18 cellular contexts compared by ENCODE assay signal in the genomic region with DNA sequence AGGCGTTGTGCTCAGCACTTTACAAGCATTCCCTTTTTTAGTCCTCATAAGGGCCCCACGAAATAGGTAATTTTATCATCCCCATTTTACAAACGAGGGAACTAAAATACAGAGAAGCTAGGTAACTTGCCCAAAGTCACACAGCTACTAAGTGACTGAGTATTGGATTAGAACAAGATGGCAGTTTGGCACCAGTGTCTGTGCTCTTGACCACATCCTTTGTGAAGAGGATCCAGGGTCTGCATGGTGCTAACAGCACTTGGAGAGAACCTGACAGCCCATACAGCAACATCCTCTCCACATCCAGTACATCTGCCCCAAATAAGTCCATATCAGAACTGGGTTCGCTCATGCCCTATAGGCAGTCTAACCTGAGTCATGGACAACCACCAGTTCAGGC. TPM values are rescaled to one million over a fixed set of nuclear protein-coding genes. Genes with fewer than 3 reads are reported as not detected.
A peak's percentile ranks its signal among the peaks of the same experiment; 100 is the strongest.
DNase-seq lines count a peak whose midpoint lies in the region; ATAC-seq and TF ChIP-seq lines count a peak whose summit lies in the region.
"Had no signal": no experiment of that assay in that cellular context is flagged by ENCODE, and none has a peak within 500 bp of the region (broad histone marks: within the 10 kb centered on the region; RNA-seq: fewer than 3 reads in every experiment).

No MANE protein-coding gene starts in this region.

- no peaks in the 10 kb centered on the region for H3K27me3 Mint-ChIP-seq in natural killer cell treated with Interleukin-12 subunit alpha and Interleukin-12 subunit beta and Interleukin-15 and Interleukin-18, amount 100 ng/mL, for 72 hours
- H3K27me3 Mint-ChIP-seq in natural killer cell (ENCODE audit: low read depth in 2 of 2), result no peaks in the 10 kb centered on the region
- H3K27me3 Mint-ChIP-seq in central memory CD8-positive, alpha-beta T cell, result no peaks in the 10 kb centered on the region
- H3K27me3 Mint-ChIP-seq: activated B cell treated with CpG ODN at 0.5 μM for 24 hours had no signal

- no peaks in the 10 kb centered on the region for H3K36me3 Mint-ChIP-seq in natural killer cell treated with Interleukin-12 subunit alpha and Interleukin-12 subunit beta and Interleukin-15 and Interleukin-18, amount 100 ng/mL, for 72 hours
- no peaks in the 10 kb centered on the region for H3K36me3 Mint-ChIP-seq in natural killer cell
- peaks cover 3% of the 10 kb centered on the region for H3K36me3 Mint-ChIP-seq in central memory CD8-positive, alpha-beta T cell (ENCODE audit: insufficient read depth)

- H3K9ac ChIP-seq in Loucy (ENCODE audit: low read depth, low read length, poor library complexity, severe bottlenecking) (peak overlapping the region; percentile 15), smooth muscle cell (ENCODE audit: low read depth) (no peak overlapping the region)

- H3K9me2 ChIP-seq in Loucy (replicated peaks; ENCODE audit: low read depth, low read length), result no peaks in the 10 kb centered on the region

- peak overlapping the region; percentile 25 for H3K4me2 ChIP-seq in Loucy (ENCODE audit: low read depth, low read length, poor library complexity, severe bottlenecking)
- H3K4me2 ChIP-seq in smooth muscle cell, result no peak overlapping the region

- H2AFZ ChIP-seq in Loucy (ENCODE audit: low read length), result peak overlapping the region; percentile 65
- no peak overlapping the region for H2AFZ ChIP-seq in smooth muscle cell (ENCODE audit: low read depth)

- DNase-seq in natural killer cell treated with Interleukin-12 subunit alpha and Interleukin-12 subunit beta and Interleukin-15 and Interleukin-18, amount 100 ng/mL, for 72 hours (ENCODE audit: low spot score), result no peak
- no peak for DNase-seq in natural killer cell
- no peak for DNase-seq in central memory CD8-positive, alpha-beta T cell (ENCODE audit: low spot score in 2 of 2)
- DNase-seq in RPMI8226, result no peak
- DNase-seq in smooth muscle cell (lab: John Stamatoyannopoulos, UW; ENCODE audit: unreplicated experiment), result no peak
- no peak for DNase-seq in NCI-H1417 treated with DMSO at 0.1 percent for 48 hours (lab: John Stamatoyannopoulos, UW)

- H3K9me3 Mint-ChIP-seq in natural killer cell treated with Interleukin-12 subunit alpha and Interleukin-12 subunit beta and Interleukin-15 and Interleukin-18, amount 100 ng/mL, for 72 hours, result no peaks in the 10 kb centered on the region
- no peaks in the 10 kb centered on the region for H3K9me3 Mint-ChIP-seq in natural killer cell
- no peaks in the 10 kb centered on the region for H3K9me3 Mint-ChIP-seq in central memory CD8-positive, alpha-beta T cell
- H3K9me3 Mint-ChIP-seq: activated B cell treated with CpG ODN at 0.5 μM for 24 hours; activated T-helper 2 cell treated with anti-CD3 and anti-CD28 coated beads, Interferon-gamma antibody, Interleukin-2, Interleukin-4, amounts not matched to agents 10 μg/mL and 5 μg/mL and 100 μg/mL, durations not matched to agents 14 hours and 24 hours and 36 hours had no signal

- H4K20me1 ChIP-seq in Loucy (ENCODE audit: insufficient read depth, low read length, poor library complexity, severe bottlenecking), result no peaks in the 10 kb centered on the region
- no peaks in the 10 kb centered on the region for H4K20me1 ChIP-seq in smooth muscle cell (ENCODE audit: low read depth)

- peaks cover 9 to 10% of the 10 kb centered on the region in 2 donors for H3K4me1 Mint-ChIP-seq in natural killer cell treated with Interleukin-12 subunit alpha and Interleukin-12 subunit beta and Interleukin-15 and Interleukin-18, amount 100 ng/mL, for 72 hours (ENCODE audit: low read depth in 2 of 2)
- peaks cover 0 to 10% of the 10 kb centered on the region in 2 donors for H3K4me1 Mint-ChIP-seq in natural killer cell
- H3K4me1 Mint-ChIP-seq in central memory CD8-positive, alpha-beta T cell, result peaks cover 7% of the 10 kb centered on the region

- H3K27me3 ChIP-seq in Loucy (ENCODE audit: insufficient read depth, low read length, poor library complexity, severe bottlenecking), result no peaks in the 10 kb centered on the region
- H3K27me3 ChIP-seq in smooth muscle cell (ENCODE audit: low read depth), result peaks cover 3% of the 10 kb centered on the region
- H3K27me3 ChIP-seq: BE2C, heart left ventricle, MG63, stomach, thyroid gland, uterus had no signal

- 67% methylated on average over 4 of the region's 4 CpGs for WGBS in smooth muscle cell (ENCODE audit: low lambda C conversion rate)

- no peaks in the 10 kb centered on the region for H3K9me3 ChIP-seq in Loucy (ENCODE audit: insufficient read depth, low read depth, low read length)
- H3K9me3 ChIP-seq in smooth muscle cell (replicated peaks; ENCODE audit: low read depth), result no peaks in the 10 kb centered on the region
- H3K9me3 ChIP-seq: BE2C, heart left ventricle, left ventricle myocardium inferior, MG63, stomach, thyroid gland, uterus had no signal

- H3K79me2 ChIP-seq in Loucy (ENCODE audit: insufficient read depth, low read length) (no peaks in the 10 kb centered on the region), smooth muscle cell (ENCODE audit: low read depth) (no peaks in the 10 kb centered on the region)

- H3K36me3 ChIP-seq in Loucy (ENCODE audit: insufficient read depth, low read length), result peaks cover 17% of the 10 kb centered on the region; the same call in 1 of the 2 replicates
- H3K36me3 ChIP-seq in smooth muscle cell (ENCODE audit: low read depth), result no peaks in the 10 kb centered on the region
- H3K36me3 ChIP-seq: uterus had no signal

- peak overlapping the region; percentile 54 for H3K4me3 Mint-ChIP-seq in natural killer cell treated with Interleukin-12 subunit alpha and Interleukin-12 subunit beta and Interleukin-15 and Interleukin-18, amount 100 ng/mL, for 72 hours
- H3K4me3 Mint-ChIP-seq in natural killer cell, result no peak overlapping the region
- H3K4me3 Mint-ChIP-seq in central memory CD8-positive, alpha-beta T cell, result no peak overlapping the region
- H3K4me3 Mint-ChIP-seq: activated B cell treated with CpG ODN at 0.5 μM for 24 hours had no signal

- H3F3A ChIP-seq in Loucy (ENCODE audit: low read depth) (no peaks in the 10 kb centered on the region; the same call in 1 of the 2 replicates), smooth muscle cell (ENCODE audit: low read depth) (no peaks in the 10 kb centered on the region)

- H3K4me3 ChIP-seq in Loucy (ENCODE audit: low read length, poor library complexity, severe bottlenecking) (no peak overlapping the region), smooth muscle cell (no peak overlapping the region)
- H3K4me3 ChIP-seq: heart left ventricle, left ventricle myocardium inferior, MG63, stomach, thyroid gland, uterus had no signal

- TF ChIP-seq CTCF in natural killer cell (IDR thresholded peaks at IDR 0.05) (no peak), Loucy (conservative IDR thresholded peaks at IDR 0.05; ENCODE audit: low read length) (no peak), smooth muscle cell (IDR thresholded peaks at IDR 0.05; ENCODE audit: borderline replicate concordance, insufficient read depth, poor library complexity, severe bottlenecking) (no peak)

- no peak overlapping the region for H3K27ac ChIP-seq in smooth muscle cell (ENCODE audit: low read depth)
- H3K27ac ChIP-seq: heart left ventricle, left ventricle myocardium inferior, RWPE1, stomach, thyroid gland had no signal

- ATAC-seq in natural killer cell treated with Interleukin-12 subunit alpha and Interleukin-12 subunit beta and Interleukin-15 and Interleukin-18, amount 100 ng/mL, for 72 hours, result peak; percentile 57 to 84
- ATAC-seq in natural killer cell, result no peak
- peak; percentile 30 for ATAC-seq in central memory CD8-positive, alpha-beta T cell (replicated peaks; ENCODE audit: extremely low read depth, poor library complexity, severe bottlenecking)
- no peak for ATAC-seq in GM18502 (IDR thresholded peaks at IDR 0.05; ENCODE audit: poor library complexity, unreplicated experiment)

- intact Hi-C loops in natural killer cell (cut with micrococcal nuclease), result no loop called here

- H3K27ac Mint-ChIP-seq in natural killer cell treated with Interleukin-12 subunit alpha and Interleukin-12 subunit beta and Interleukin-15 and Interleukin-18, amount 100 ng/mL, for 72 hours, result peak overlapping the region in 1 of 2 donors; percentile 55
- H3K27ac Mint-ChIP-seq in natural killer cell, result no peak overlapping the region
- H3K27ac Mint-ChIP-seq in central memory CD8-positive, alpha-beta T cell (ENCODE audit: low read depth), result no peak overlapping the region
- H3K27ac Mint-ChIP-seq: activated T-helper 2 cell treated with anti-CD3 and anti-CD28 coated beads, Interferon-gamma antibody, Interleukin-2, Interleukin-4, amounts not matched to agents 10 μg/mL and 5 μg/mL and 100 μg/mL, durations not matched to agents 14 hours and 24 hours and 36 hours had no signal

- H3K4me1 ChIP-seq in Loucy (ENCODE audit: insufficient read depth, low read length, poor library complexity, severe bottlenecking), result peaks cover 9% of the 10 kb centered on the region
- H3K4me1 ChIP-seq in smooth muscle cell (ENCODE audit: low read depth), result no peaks in the 10 kb centered on the region

RNA-seq across cellular contexts. Expression of a gene that starts 21.8 kb away (rescaled TPM):
- 1 to 10 TPM in 1 of 2 donors, under 1 TPM in 1; 0.76 to 8.1 TPM for total RNA-seq in natural killer cell treated with Interleukin-12 subunit alpha and Interleukin-12 subunit beta and Interleukin-15 and Interleukin-18, amount 100 ng/mL, for 72 hours
- total RNA-seq in natural killer cell, result 10 to 100 TPM in 1 of 3 donors, 1 to 10 TPM in 2; 3.7 to 25.3 (median 6.0) TPM
- total RNA-seq in smooth muscle cell, result not detected in 2 replicates
- polyA plus RNA-seq in smooth muscle cell, result not detected in 2 replicates

RNA-seq across cellular contexts. Expression of a gene that starts 25.5 kb away (rescaled TPM):
- total RNA-seq in natural killer cell treated with Interleukin-12 subunit alpha and Interleukin-12 subunit beta and Interleukin-15 and Interleukin-18, amount 100 ng/mL, for 72 hours, result 10 to 100 TPM; 55.7 to 65.4 TPM
- 10 to 100 TPM; 20.2 to 23.9 (median 22.9) TPM for total RNA-seq in natural killer cell
- total RNA-seq in smooth muscle cell, result 123 and 130 TPM in 2 replicates
- polyA plus RNA-seq in smooth muscle cell, result 110 and 117 TPM in 2 replicates

RNA-seq across cellular contexts. Expression of a gene that starts 27.6 kb away (rescaled TPM):
- 100 to 1,000 TPM; 119 to 132 TPM for total RNA-seq in natural killer cell treated with Interleukin-12 subunit alpha and Interleukin-12 subunit beta and Interleukin-15 and Interleukin-18, amount 100 ng/mL, for 72 hours
- total RNA-seq in natural killer cell (100 to 1,000 TPM; 110 to 141 (median 111) TPM), smooth muscle cell (33.8 and 36.0 TPM in 2 replicates)
- polyA plus RNA-seq in smooth muscle cell, result 41.2 and 47.8 TPM in 2 replicates

Comparison
In these comparisons a context has a peak if more than half of its experiments do, and no peak if none do; other contexts are left out.
1. ATAC-seq: peak in natural killer cell treated with Interleukin-12 subunit alpha and Interleukin-12 subunit beta and Interleukin-15 and Interleukin-18, amount 100 ng/mL, for 72 hours (2 of 2) and central memory CD8-positive, alpha-beta T cell (single experiment); none in natural killer cell (0 of 3) and GM18502 (single experiment).